8 cellular contexts compared by ENCODE assay signal in the genomic region with DNA sequence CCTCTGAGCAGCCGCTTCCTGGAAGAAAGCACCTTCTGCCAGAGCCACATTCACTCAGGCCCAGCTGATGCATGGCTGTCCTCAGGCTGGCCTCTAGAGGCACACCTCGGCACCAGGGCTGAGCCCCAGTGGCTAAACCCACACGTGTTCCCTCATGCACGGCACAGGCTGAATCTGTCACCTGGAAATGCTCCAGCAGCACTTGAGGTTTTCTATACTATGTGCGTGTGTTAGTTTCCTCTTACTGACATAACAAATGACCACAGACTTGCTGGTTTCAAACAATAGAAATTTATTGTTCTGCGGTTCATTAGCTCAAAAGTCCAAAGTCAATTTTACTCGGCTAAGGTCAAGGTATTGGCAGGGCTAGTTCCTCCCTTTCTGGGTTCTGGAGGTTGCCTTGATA.
A peak's percentile ranks its signal among the peaks of the same experiment; 100 is the strongest.
DNase-seq lines count a peak whose midpoint lies in the region; ATAC-seq, FAIRE-seq and TF ChIP-seq lines count a peak whose summit lies in the region.

No MANE protein-coding gene starts in this region.

- TF ChIP-seq CTCF in A549 (IDR thresholded peaks at IDR 0.05), result no peak
- TF ChIP-seq CTCF in right lobe of liver (IDR thresholded peaks at IDR 0.05), result peak in 2 of 4 donors; percentile 6 to 18

- H3K4me1 Mint-ChIP-seq in activated CD4-positive, alpha-beta memory T cell treated with anti-CD3 and anti-CD28 coated beads for 36 hours (ENCODE audit: low read depth), result no peaks in the 10 kb centered on the region

- DNase-seq in A549 (ENCODE audit: low read depth in 1 of 2, low spot score in 1 of 2) (peak; percentile 36 to 37), GM03348 (ENCODE audit: low spot score) (peak; percentile 40), HT1080 (ENCODE audit: low read depth) (peak; percentile 49), right lobe of liver (peak in 1 of 3 donors; percentile 39), T1000 (lab: John Stamatoyannopoulos, UW) (no peak)
- peak; percentile 17 for DNase-seq in activated CD4-positive, alpha-beta memory T cell treated with anti-CD3 and anti-CD28 coated beads for 36 hours
- DNase-seq in effector CD8-positive, alpha-beta T cell (lab: John Stamatoyannopoulos, UW), result no peak

- H3K4me3 ChIP-seq in A549 (no peak overlapping the region), right lobe of liver (no peak overlapping the region)

- intact Hi-C loops in activated CD4-positive, alpha-beta memory T cell treated with anti-CD3 and anti-CD28 coated beads for 36 hours (cut with micrococcal nuclease), result no loop called here
- intact Hi-C loops in right lobe of liver (cut with DNase I), result no loop called here

- H3K9me3 ChIP-seq in A549, result no peaks in the 10 kb centered on the region
- no peaks in the 10 kb centered on the region for H3K9me3 ChIP-seq in right lobe of liver

- POLR2A ChIA-PET in A549 (lab: Yijun Ruan, JAX), result no interaction called here
- POLR2A ChIA-PET in activated CD4-positive, alpha-beta memory T cell treated with anti-CD3 and anti-CD28 coated beads for 36 hours (lab: Charles Lee), result no interaction called here

- no peak for FAIRE-seq in A549 (lab: Jason Lieb, UNC)

- H3K4me1 ChIP-seq in A549, result no peaks in the 10 kb centered on the region
- no peaks in the 10 kb centered on the region for H3K4me1 ChIP-seq in right lobe of liver

- H3K36me3 Mint-ChIP-seq in activated CD4-positive, alpha-beta memory T cell treated with anti-CD3 and anti-CD28 coated beads for 36 hours, result no peaks in the 10 kb centered on the region

- no peak overlapping the region for H3K27ac Mint-ChIP-seq in activated CD4-positive, alpha-beta memory T cell treated with anti-CD3 and anti-CD28 coated beads for 36 hours

- ATAC-seq in A549 (peak; percentile 93 to 95), GM21737 (IDR thresholded peaks at IDR 0.05; ENCODE audit: unreplicated experiment) (peak; percentile 99), right lobe of liver (peak; percentile 40 to 74 (median 50))

- CTCF ChIA-PET in A549 (lab: Yijun Ruan, JAX), result interaction anchor here (1.0 kb wide), 1 partner anchor 10 kb away, joined by 3 read pairs; no protein-coding TSS in a partner anchor
- CTCF ChIA-PET in activated CD4-positive, alpha-beta memory T cell treated with anti-CD3 and anti-CD28 coated beads for 36 hours (lab: Charles Lee), result interaction anchor here (1.1 kb wide), 1 partner anchor 11 kb away, joined by 3 read pairs; no protein-coding TSS in a partner anchor

- H3K27ac ChIP-seq in A549, result no peak overlapping the region
- no peak overlapping the region for H3K27ac ChIP-seq in right lobe of liver

- H3K27me3 ChIP-seq in right lobe of liver, result no peaks in the 10 kb centered on the region

- H3K4me3 Mint-ChIP-seq in activated CD4-positive, alpha-beta memory T cell treated with anti-CD3 and anti-CD28 coated beads for 36 hours, result no peak overlapping the region

- no peak overlapping the region for H3K4me2 ChIP-seq in A549

- 47% methylated on average over 7 of the region's 7 CpGs for WGBS in A549 (ENCODE audit: missing lambda C conversion rate)
- WGBS in right lobe of liver (ENCODE audit: insufficient coverage, low coverage, low lambda C conversion rate, missing lambda C conversion rate), result 49% methylated on average over 3 of the region's 7 CpGs

- TF ChIP-seq EP300 in A549 (IDR thresholded peaks at IDR 0.05), result no peak

- no peaks in the 10 kb centered on the region for H3K36me3 ChIP-seq in right lobe of liver

- no peaks in the 10 kb centered on the region for H3K9me3 Mint-ChIP-seq in activated CD4-positive, alpha-beta memory T cell treated with anti-CD3 and anti-CD28 coated beads for 36 hours

- no peak for TF ChIP-seq RAD21 in A549 (conservative IDR thresholded peaks at IDR 0.05 in 1 of 2, IDR thresholded peaks at IDR 0.05 in 1 of 2)

- peaks cover 3% of the 10 kb centered on the region for H3K27me3 Mint-ChIP-seq in activated CD4-positive, alpha-beta memory T cell treated with anti-CD3 and anti-CD28 coated beads for 36 hours

- no peak for TF ChIP-seq POLR2A in A549 (IDR thresholded peaks at IDR 0.05; ENCODE audit: low read length)
- no peak for TF ChIP-seq POLR2A in right lobe of liver (IDR thresholded peaks at IDR 0.05)

TF ChIP-seq in A549, 52 proteins besides CTCF, POLR2A, EP300 and RAD21:
- TF ChIP-seq RNF2 (IDR thresholded peaks at IDR 0.05; ENCODE audit: borderline replicate concordance, low read depth) (no peak), MAZ (IDR thresholded peaks at IDR 0.05; ENCODE audit: borderline replicate concordance, low read depth, low read length) (no peak), RARB (CRISPR knock-in tag; IDR thresholded peaks at IDR 0.05) (no peak), FOSB (CRISPR knock-in tag; IDR thresholded peaks at IDR 0.05) (no peak), CBX8 (IDR thresholded peaks at IDR 0.05) (no peak)
- TF ChIP-seq, protein P1, sequence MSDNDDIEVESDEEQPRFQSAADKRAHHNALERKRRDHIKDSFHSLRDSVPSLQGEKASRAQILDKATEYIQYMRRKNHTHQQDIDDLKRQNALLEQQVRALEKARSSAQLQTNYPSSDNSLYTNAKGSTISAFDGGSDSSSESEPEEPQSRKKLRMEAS (IDR thresholded peaks at IDR 0.05), result no peak

Comparison
In these comparisons a context has a peak if more than half of its experiments do, and no peak if none do; other contexts are left out.
1. DNase-seq: peak in A549 (2 of 2), GM03348 (single experiment), HT1080 (single experiment) and activated CD4-positive, alpha-beta memory T cell treated with anti-CD3 and anti-CD28 coated beads for 36 hours (single experiment); none in T1000 (single experiment) and effector CD8-positive, alpha-beta T cell (single experiment).
2. Peak in every context shown above with its lines, with median percentiles within 50 percentile points of each other: ATAC-seq.